Comparison of ENCODE assay signal across 11 cellular contexts in the genomic region with DNA sequence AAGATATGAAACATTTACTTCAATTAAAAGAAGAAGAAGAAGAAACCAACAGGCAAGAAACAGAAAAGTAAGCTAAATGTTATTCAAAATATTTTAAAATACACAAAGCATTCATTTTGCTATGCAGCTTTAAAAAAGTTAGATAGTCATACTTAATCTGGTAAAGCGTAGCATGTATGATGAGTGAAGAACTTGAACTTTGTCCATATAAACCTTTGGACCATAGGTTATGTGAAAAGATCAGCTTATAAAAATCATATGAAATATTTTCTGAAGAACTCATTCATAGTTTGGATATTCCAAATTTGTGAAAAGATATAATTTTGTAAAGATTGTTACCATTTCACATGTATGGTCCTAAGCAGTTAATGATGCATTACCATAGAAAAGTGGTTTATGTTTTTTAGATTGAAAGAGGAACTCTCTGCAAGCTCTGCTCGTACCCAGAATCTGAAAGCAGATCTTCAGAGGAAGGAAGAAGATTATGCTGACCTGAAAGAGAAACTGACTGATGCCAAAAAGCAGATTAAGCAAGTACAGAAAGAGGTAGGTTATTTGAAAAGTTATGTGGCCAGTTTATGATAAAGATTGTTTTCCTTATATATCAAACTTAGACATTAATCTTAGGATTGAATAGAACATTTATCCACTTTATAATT. TPM values are rescaled to one million over a fixed set of nuclear protein-coding genes. Genes with fewer than 3 reads are reported as not detected.
DNase-seq lines count a peak whose midpoint lies in the region; ATAC-seq and TF ChIP-seq lines count a peak whose summit lies in the region.
"Had no signal": no experiment of that assay in that cellular context is flagged by ENCODE, and none has a peak within 500 bp of the region (broad histone marks: within the 10 kb centered on the region; RNA-seq: fewer than 3 reads in every experiment).

No MANE protein-coding gene starts in this region.

- H3K4me3 ChIP-seq in AG10803 (ENCODE audit: low read length) (no peak overlapping the region), OCI-LY3 (ENCODE audit: low read length) (peak overlapping the region; percentile 46), breast epithelium (no peak overlapping the region), trophoblast cell (ENCODE audit: low read depth, low read length) (no peak overlapping the region)
- H3K4me3 ChIP-seq: K562 had no signal

- no peak overlapping the region for H4K8ac ChIP-seq in trophoblast cell (ENCODE audit: low read depth, low read length)

- POLR2A ChIA-PET in CD4-positive, alpha-beta T cell (lab: Charles Lee) = interaction anchor here (1.2 kb wide), 1 partner anchor 37 kb away, joined by 4 read pairs; a partner anchor contains a TSS

- no peak overlapping the region for H3K4ac ChIP-seq in trophoblast cell (ENCODE audit: low read depth, low read length)

- no peaks in the 10 kb centered on the region for H3K4me1 Mint-ChIP-seq in CD4-positive, alpha-beta T cell (ENCODE audit: low read depth)
- H3K4me1 Mint-ChIP-seq in immature natural killer cell = peaks cover 0 to 7% of the 10 kb centered on the region in 2 donors

- H3K9me3 ChIP-seq in OCI-LY3 (ENCODE audit: insufficient read depth, low read length) (no peaks in the 10 kb centered on the region), breast epithelium (no peaks in the 10 kb centered on the region), trophoblast cell (ENCODE audit: insufficient read depth, low read depth, low read length) (no peaks in the 10 kb centered on the region)
- no peaks in the 10 kb centered on the region for H3K9me3 ChIP-seq in CD4-positive, alpha-beta T cell (ENCODE audit: control insufficient read depth, low read length)
- H3K9me3 ChIP-seq: neutrophil had no signal

- peak; percentile 2 for DNase-seq in AG10803 (ENCODE audit: low read depth)
- DNase-seq in CD4-positive, alpha-beta T cell = no peak
- DNase-seq in immature natural killer cell = no peak
- no peak for DNase-seq in breast epithelium (ENCODE audit: low spot score in 2 of 2)
- no peak for DNase-seq in trophoblast cell
- DNase-seq: activated CD4-positive, alpha-beta T cell treated with anti-CD3 and anti-CD28 coated beads for 48 hours had no signal

- no peak overlapping the region for H3K23ac ChIP-seq in trophoblast cell (ENCODE audit: low read length)

- TF ChIP-seq CTCF in AG10803 (conservative IDR thresholded peaks at IDR 0.05; ENCODE audit: low read length) (no peak), OCI-LY3 (IDR thresholded peaks at IDR 0.05; ENCODE audit: low read depth, low read length) (no peak), breast epithelium (IDR thresholded peaks at IDR 0.05) (no peak)
- TF ChIP-seq CTCF in CD4-positive, alpha-beta T cell (IDR thresholded peaks at IDR 0.05) = no peak

- H3K14ac ChIP-seq in trophoblast cell (ENCODE audit: low read length) = no peak overlapping the region

- WGBS in trophoblast cell (ENCODE audit: extremely low coverage, insufficient coverage, insufficient read length) = no CpG with 5 or more reads among the region's 2 CpGs

- peaks cover 31% of the 10 kb centered on the region for H3K36me3 Mint-ChIP-seq in CD4-positive, alpha-beta T cell (ENCODE audit: low read depth)
- peaks cover 3 to 16% (median 13%) of the 10 kb centered on the region in 3 donors for H3K36me3 Mint-ChIP-seq in immature natural killer cell

- no peak overlapping the region for H4K12ac ChIP-seq in trophoblast cell (ENCODE audit: low read depth, low read length)

- no peak for TF ChIP-seq POLR2A in breast epithelium (IDR thresholded peaks at IDR 0.05)

- peak overlapping the region; percentile 83 for H3K27ac ChIP-seq in OCI-LY3 (ENCODE audit: low read length)
- no peak overlapping the region for H3K27ac ChIP-seq in CD4-positive, alpha-beta T cell (ENCODE audit: low read depth, low read length)
- no peak overlapping the region for H3K27ac ChIP-seq in breast epithelium
- no peak overlapping the region for H3K27ac ChIP-seq in trophoblast cell (ENCODE audit: low read depth, low read length)
- H3K27ac ChIP-seq: neutrophil had no signal

- H3K4me3 Mint-ChIP-seq in CD4-positive, alpha-beta T cell = no peak overlapping the region
- H3K4me3 Mint-ChIP-seq in immature natural killer cell = peak overlapping the region in 2 of 5 donors; percentile 0 to 2

- H3K18ac ChIP-seq in trophoblast cell (ENCODE audit: low read length) = no peak overlapping the region

- H3K4me1 ChIP-seq in OCI-LY3 (ENCODE audit: low read length) (peaks cover 31% of the 10 kb centered on the region), breast epithelium (no peaks in the 10 kb centered on the region), trophoblast cell (ENCODE audit: control insufficient read depth in 1 of 2, insufficient read depth in 2 of 2, low read length in 2 of 2) (no peaks in the 10 kb centered on the region)

- intact Hi-C loops in CD4-positive, alpha-beta T cell (cut with DNase I, micrococcal nuclease) = no loop called here
- intact Hi-C loops in breast epithelium (cut with DNase I; ENCODE audit: low total_unique reads) = no loop called here

- H4K91ac ChIP-seq in trophoblast cell (ENCODE audit: low read depth, low read length) = no peak overlapping the region

- no peak overlapping the region for H3K27ac Mint-ChIP-seq in CD4-positive, alpha-beta T cell
- peak overlapping the region in 3 of 6 donors; percentile 4 to 50 (median 45) for H3K27ac Mint-ChIP-seq in immature natural killer cell

- H3K27me3 Mint-ChIP-seq in CD4-positive, alpha-beta T cell = no peaks in the 10 kb centered on the region
- H3K27me3 Mint-ChIP-seq in immature natural killer cell (ENCODE audit: low read depth in 3 of 3) = no peaks in the 10 kb centered on the region

- no peak overlapping the region for H2BK5ac ChIP-seq in trophoblast cell (ENCODE audit: low read depth, low read length, poor library complexity)

- H3K79me2 ChIP-seq in OCI-LY3 (ENCODE audit: low read length) (peaks cover 3% of the 10 kb centered on the region; the same call in 1 of the 2 replicates), trophoblast cell (ENCODE audit: control insufficient read depth, insufficient read depth, low read length, poor library complexity) (no peaks in the 10 kb centered on the region)

- no peaks in the 10 kb centered on the region for H3K79me1 ChIP-seq in trophoblast cell (ENCODE audit: low read length)

- H3K4me2 ChIP-seq in OCI-LY3 (ENCODE audit: low read length) (peak overlapping the region; percentile 79), trophoblast cell (ENCODE audit: low read length) (no peak overlapping the region)

- no peaks in the 10 kb centered on the region for H4K20me1 ChIP-seq in OCI-LY3 (ENCODE audit: insufficient read depth, low read length)

- no peak overlapping the region for H2BK120ac ChIP-seq in trophoblast cell (ENCODE audit: insufficient read depth, low read length, poor library complexity)

- ATAC-seq in GM19035 (IDR thresholded peaks at IDR 0.05; ENCODE audit: unreplicated experiment) = peak; percentile 88
- ATAC-seq in HG02938 (IDR thresholded peaks at IDR 0.05; ENCODE audit: unreplicated experiment) = peak; percentile 79
- ATAC-seq in CD4-positive, alpha-beta T cell (ENCODE audit: poor library complexity) = no peak
- ATAC-seq: K562 had no signal

- H2AFZ ChIP-seq in OCI-LY3 (ENCODE audit: low read depth, low read length) (no peak overlapping the region), trophoblast cell (ENCODE audit: insufficient read depth, low read length, poor library complexity) (no peak overlapping the region)

- H3K36me3 ChIP-seq in OCI-LY3 (replicated peaks; ENCODE audit: low read depth, low read length) (peaks cover 22% of the 10 kb centered on the region), breast epithelium (no peaks in the 10 kb centered on the region), trophoblast cell (ENCODE audit: control insufficient read depth in 1 of 2, insufficient read depth in 2 of 2, low read length in 2 of 2) (peaks cover 4 to 5% of the 10 kb centered on the region in 2 experiments)

- H3K9ac ChIP-seq in OCI-LY3 (ENCODE audit: low read length) (peak overlapping the region; percentile 51), trophoblast cell (ENCODE audit: low read length) (no peak overlapping the region)

- CTCF ChIA-PET in CD4-positive, alpha-beta T cell (lab: Charles Lee) = interaction anchor here (1.0 kb wide), 1 partner anchor 12 kb away, joined by 3 read pairs; no protein-coding TSS in a partner anchor

- no peaks in the 10 kb centered on the region for H3K27me3 ChIP-seq in OCI-LY3 (ENCODE audit: low read depth, low read length)
- H3K27me3 ChIP-seq in CD4-positive, alpha-beta T cell (ENCODE audit: control insufficient read depth, insufficient read depth, low read length) = no peaks in the 10 kb centered on the region
- H3K27me3 ChIP-seq in breast epithelium = no peaks in the 10 kb centered on the region
- H3K27me3 ChIP-seq in trophoblast cell (ENCODE audit: insufficient read depth, low read length) = no peaks in the 10 kb centered on the region
- H3K27me3 ChIP-seq: neutrophil had no signal

- H2BK12ac ChIP-seq in trophoblast cell (ENCODE audit: low read length) = no peak overlapping the region

- H3K9me3 Mint-ChIP-seq in CD4-positive, alpha-beta T cell = no peaks in the 10 kb centered on the region
- no peaks in the 10 kb centered on the region for H3K9me3 Mint-ChIP-seq in immature natural killer cell

- H2AK5ac ChIP-seq in trophoblast cell (ENCODE audit: low read length) = no peak overlapping the region

RNA-seq across cellular contexts. Expression of a gene that starts 37.3 kb away (rescaled TPM):
- 10 to 100 TPM; 17.1 to 18.4 TPM for total RNA-seq in CD4-positive, alpha-beta T cell
- 10 to 100 TPM in 1 of 3 donors, 1 to 10 TPM in 2; 6.1 to 17.0 (median 8.6) TPM for polyA plus RNA-seq in immature natural killer cell
- 1 to 10 TPM; 3.3 to 5.6 (median 3.7) TPM for total RNA-seq in breast epithelium
- 23.6 and 24.3 TPM in 2 replicates for polyA plus RNA-seq in trophoblast cell (2013)
